In genomic region chr21:45820171-45821091, GRCh38 we compare ENCODE assay signal across 8 cellular contexts.
DNase-seq lines count a peak whose midpoint lies in the region; ATAC-seq and TF ChIP-seq lines count a peak whose summit lies in the region.

No MANE protein-coding gene starts in this region.

- no peak overlapping the region for H3K4me3 ChIP-seq in effector memory CD4-positive, alpha-beta T cell (ENCODE audit: insufficient read depth, low read depth, low read length, poor library complexity, severe bottlenecking)
- no peak overlapping the region for H3K4me3 ChIP-seq in mesendoderm (ENCODE audit: low read length)

- no peak overlapping the region for H3K27ac ChIP-seq in CD4-positive, alpha-beta T cell (ENCODE audit: low read depth, low read length)
- H3K27ac ChIP-seq in effector memory CD4-positive, alpha-beta T cell (ENCODE audit: insufficient read depth, low read length, poor library complexity, severe bottlenecking) = no peak overlapping the region
- no peak overlapping the region for H3K27ac ChIP-seq in mesendoderm (ENCODE audit: low read depth, low read length)

- H3K27me3 ChIP-seq in CD4-positive, alpha-beta T cell (ENCODE audit: control insufficient read depth, insufficient read depth, low read length) = no peaks in the 10 kb centered on the region
- no peaks in the 10 kb centered on the region for H3K27me3 ChIP-seq in effector memory CD4-positive, alpha-beta T cell (replicated peaks; ENCODE audit: control insufficient read depth, insufficient read depth, low read length, poor library complexity, severe bottlenecking)
- no peaks in the 10 kb centered on the region for H3K27me3 ChIP-seq in mesendoderm (ENCODE audit: insufficient read depth, low read length, poor library complexity)

- intact Hi-C loops in CD4-positive, alpha-beta T cell (cut with DNase I, micrococcal nuclease) = loop anchor here (1.0 to 2.0 kb wide), 10 partner anchors 103 to 680 kb away; no protein-coding TSS in a partner anchor

- H3K9ac ChIP-seq in mesendoderm (ENCODE audit: low read length) = no peak overlapping the region

- H3K27me3 Mint-ChIP-seq in CD4-positive, alpha-beta T cell = no peaks in the 10 kb centered on the region

- no CpG with 5 or more reads among the region's 31 CpGs for WGBS in mesendoderm (ENCODE audit: extremely low coverage, insufficient coverage, low lambda C conversion rate)

- no peak overlapping the region for H3K18ac ChIP-seq in mesendoderm (ENCODE audit: low read length)

- no peaks in the 10 kb centered on the region for H3K36me3 Mint-ChIP-seq in CD4-positive, alpha-beta T cell (ENCODE audit: low read depth)

- no peaks in the 10 kb centered on the region for H3K79me2 ChIP-seq in mesendoderm (ENCODE audit: control insufficient read depth, insufficient read depth, low read length)

- H3K4me2 ChIP-seq in mesendoderm (ENCODE audit: low read length) = no peak overlapping the region

- peak overlapping the region; percentile 28 for H3K27ac Mint-ChIP-seq in CD4-positive, alpha-beta T cell

- no peak overlapping the region for H2BK120ac ChIP-seq in mesendoderm (ENCODE audit: low read depth, low read length)

- TF ChIP-seq CTCF in CD4-positive, alpha-beta T cell (IDR thresholded peaks at IDR 0.05) = peak; percentile 91

- H2BK15ac ChIP-seq in mesendoderm (replicated peaks; ENCODE audit: low read depth) = no peak overlapping the region

- ATAC-seq in CD4-positive, alpha-beta T cell (ENCODE audit: poor library complexity) = peak; percentile 66
- ATAC-seq in GM21423 (IDR thresholded peaks at IDR 0.05; ENCODE audit: unreplicated experiment) = no peak

- no peak overlapping the region for H3K23ac ChIP-seq in mesendoderm (ENCODE audit: low read length)

- no peaks in the 10 kb centered on the region for H3K9me3 ChIP-seq in CD4-positive, alpha-beta T cell (ENCODE audit: control insufficient read depth, low read length)
- no peaks in the 10 kb centered on the region for H3K9me3 ChIP-seq in effector memory CD4-positive, alpha-beta T cell (ENCODE audit: control insufficient read depth, low read length)

- no peak overlapping the region for H4K8ac ChIP-seq in mesendoderm (ENCODE audit: low read depth, low read length)

- H3K4me1 Mint-ChIP-seq in CD4-positive, alpha-beta T cell (ENCODE audit: low read depth) = peaks cover 25% of the 10 kb centered on the region

- H3K56ac ChIP-seq in mesendoderm (ENCODE audit: low read length) = peak overlapping the region; percentile 38

- CTCF ChIA-PET in CD4-positive, alpha-beta T cell (lab: Charles Lee) = interaction anchor here (0.8 to 1.3 kb wide), 2 partner anchors 224 to 667 kb away, joined by 3 read pairs; no protein-coding TSS in a partner anchor

- H3K4me1 ChIP-seq in effector memory CD4-positive, alpha-beta T cell (ENCODE audit: control insufficient read depth, insufficient read depth, low read length, poor library complexity, severe bottlenecking) = no peaks in the 10 kb centered on the region
- no peaks in the 10 kb centered on the region for H3K4me1 ChIP-seq in mesendoderm (ENCODE audit: control insufficient read depth, low read depth, low read length)

- H4K5ac ChIP-seq in mesendoderm (ENCODE audit: low read length) = no peak overlapping the region

- no peak overlapping the region for H2AK5ac ChIP-seq in mesendoderm (ENCODE audit: low read length)

- H3K4ac ChIP-seq in mesendoderm (ENCODE audit: low read depth, low read length) = no peak overlapping the region

- H3K36me3 ChIP-seq in effector memory CD4-positive, alpha-beta T cell (ENCODE audit: control insufficient read depth, insufficient read depth, low read length) = no peaks in the 10 kb centered on the region
- no peaks in the 10 kb centered on the region for H3K36me3 ChIP-seq in mesendoderm (ENCODE audit: control insufficient read depth, insufficient read depth, low read length)

- peak; percentile 73 to 85 (median 76) for DNase-seq in CD4-positive, alpha-beta T cell
- peak; percentile 79 for DNase-seq in HT1080 (ENCODE audit: low read depth)
- peak; percentile 79 for DNase-seq in NOMO-1 treated with DMSO at 0.1 percent for 48 hours (lab: John Stamatoyannopoulos, UW; ENCODE audit: unreplicated experiment)
- peak; percentile 32 to 66 for DNase-seq in activated CD8-positive, alpha-beta memory T cell treated with anti-CD3 and anti-CD28 coated beads for 1 hour (ENCODE audit: extremely low read depth in 1 of 2, low read depth in 1 of 2)
- peak; percentile 49 to 61 (median 60) for DNase-seq in effector memory CD4-positive, alpha-beta T cell
- peak; percentile 94 for DNase-seq in mesendoderm
- peak; percentile 50 to 67 for DNase-seq in stimulated activated CD8-positive, alpha-beta memory T cell treated with anti-CD3 and anti-CD28 coated beads, Interleukin-2, amount 100 ng/mL, for 1 hour (ENCODE audit: low read depth in 2 of 2)

- H3K79me1 ChIP-seq in mesendoderm (ENCODE audit: low read length) = no peaks in the 10 kb centered on the region

- no peaks in the 10 kb centered on the region for H3K9me3 Mint-ChIP-seq in CD4-positive, alpha-beta T cell

- no peak overlapping the region for H2BK5ac ChIP-seq in mesendoderm (ENCODE audit: low read length)

- POLR2A ChIA-PET in CD4-positive, alpha-beta T cell (lab: Charles Lee) = no interaction called here

- H3K4me3 Mint-ChIP-seq in CD4-positive, alpha-beta T cell = no peak overlapping the region
